Comparison of ENCODE assay signal across 1 cellular context in the genomic region with DNA sequence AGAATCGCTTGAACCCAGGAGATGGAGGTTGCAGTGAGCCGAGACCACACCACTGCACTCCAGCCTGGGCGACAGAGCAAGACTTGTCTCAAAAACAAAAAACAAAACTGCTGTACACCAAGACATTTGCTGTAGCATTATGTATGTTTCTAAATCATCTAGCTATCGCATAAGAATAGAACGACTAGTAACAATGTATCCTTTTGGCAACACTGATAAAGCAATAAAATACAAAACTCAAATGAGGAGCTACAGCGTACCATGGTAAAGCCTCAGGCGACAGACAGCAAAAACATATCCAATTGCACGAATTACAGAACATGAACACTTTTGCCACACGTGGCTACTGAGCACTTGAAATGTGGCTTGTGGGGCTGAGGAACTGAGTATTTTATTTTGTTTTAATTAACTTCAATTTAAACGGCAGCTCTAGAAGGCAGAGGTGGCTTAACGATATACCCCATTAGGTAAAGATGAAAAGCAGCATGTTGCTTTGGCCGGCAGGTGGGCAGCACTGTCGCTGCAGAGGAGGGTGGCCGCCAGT.
TF ChIP-seq lines count a peak whose summit lies in the region.

No MANE protein-coding gene starts in this region.

TF ChIP-seq in SK-N-SH treated with all-trans-retinoic acid at 6 μM for 48 hours, 23 proteins besides CTCF, POLR2A, EP300 and RAD21 (continued from another document):
- TF ChIP-seq CREB5 (CRISPR knock-in tag; IDR thresholded peaks at IDR 0.05; ENCODE audit: low read depth) = no peak
- TF ChIP-seq TOX (CRISPR knock-in tag; IDR thresholded peaks at IDR 0.05; ENCODE audit: borderline replicate concordance) = no peak
- TF ChIP-seq PATZ1 (CRISPR knock-in tag; IDR thresholded peaks at IDR 0.05; ENCODE audit: borderline replicate concordance) = no peak
- TF ChIP-seq TCF4 (CRISPR knock-in tag; IDR thresholded peaks at IDR 0.05; ENCODE audit: borderline replicate concordance) = no peak
- TF ChIP-seq ZFP30 (CRISPR knock-in tag; IDR thresholded peaks at IDR 0.05) = no peak
- no peak for TF ChIP-seq ZNF565 (CRISPR knock-in tag; conservative IDR thresholded peaks at IDR 0.05; ENCODE audit: low read depth)
- no peak for TF ChIP-seq GLIS3 (CRISPR knock-in tag; IDR thresholded peaks at IDR 0.05)
- TF ChIP-seq RARB (CRISPR knock-in tag; IDR thresholded peaks at IDR 0.05) = no peak
- no peak for TF ChIP-seq OSR1 (CRISPR knock-in tag; IDR thresholded peaks at IDR 0.05)
- no peak for TF ChIP-seq TSHZ2 (CRISPR knock-in tag; IDR thresholded peaks at IDR 0.05)
- TF ChIP-seq BACH2 (CRISPR knock-in tag; IDR thresholded peaks at IDR 0.05; ENCODE audit: borderline replicate concordance) = no peak
- TF ChIP-seq PPARA (CRISPR knock-in tag; IDR thresholded peaks at IDR 0.05; ENCODE audit: borderline replicate concordance) = no peak
- no peak for TF ChIP-seq POU6F1 (CRISPR knock-in tag; IDR thresholded peaks at IDR 0.05; ENCODE audit: borderline replicate concordance, low read depth)
- TF ChIP-seq ZNF8 (CRISPR knock-in tag; IDR thresholded peaks at IDR 0.05) = no peak
- TF ChIP-seq ARNTL (CRISPR knock-in tag; IDR thresholded peaks at IDR 0.05; ENCODE audit: borderline replicate concordance, low read depth) = no peak
- TF ChIP-seq ZC3H10 (CRISPR knock-in tag; IDR thresholded peaks at IDR 0.05) = no peak
- no peak for TF ChIP-seq ISL1 (CRISPR knock-in tag; IDR thresholded peaks at IDR 0.05)
- TF ChIP-seq CSDC2 (CRISPR knock-in tag; IDR thresholded peaks at IDR 0.05) = no peak
